In the genomic region with DNA sequence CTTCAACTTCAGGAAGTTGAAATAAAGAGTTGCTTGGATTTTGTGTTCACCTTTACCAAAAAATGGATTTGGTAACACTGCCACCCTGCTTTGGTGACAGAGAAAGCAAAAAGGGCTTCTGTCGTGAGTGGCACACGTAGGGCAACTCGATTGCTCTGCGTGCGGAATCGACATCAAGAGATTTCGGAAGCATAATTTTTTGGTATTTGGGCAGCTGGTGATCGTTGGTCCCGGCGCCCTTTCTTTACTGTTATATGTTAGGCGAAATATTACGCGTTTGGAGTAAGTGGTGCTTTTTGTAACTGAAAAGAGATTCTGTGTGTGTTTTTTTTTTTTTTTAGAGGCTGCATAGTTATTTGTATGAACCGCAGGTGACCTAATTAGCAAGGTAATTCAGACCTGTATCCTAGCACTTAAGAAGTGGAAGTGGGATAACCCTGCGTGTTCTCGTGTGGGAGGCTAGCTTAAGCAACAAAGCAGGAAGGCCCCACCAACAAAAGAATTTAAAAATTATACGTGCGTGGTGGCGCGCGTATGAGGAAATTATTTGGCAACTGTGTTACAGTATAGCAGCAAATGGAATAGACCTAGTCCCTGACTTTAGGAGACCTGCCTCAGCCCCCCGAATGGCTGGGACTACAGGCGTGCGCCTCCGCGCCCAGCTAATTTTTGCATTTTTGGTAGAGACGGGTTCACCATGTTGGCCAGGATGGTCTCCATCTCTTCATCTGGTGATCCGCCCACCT, we compare ENCODE assay signal across 8 cellular contexts. TPM values are rescaled to one million over a fixed set of nuclear protein-coding genes. Genes with fewer than 3 reads are reported as not detected.
DNase-seq lines count a peak whose midpoint lies in the region; ATAC-seq and TF ChIP-seq lines count a peak whose summit lies in the region.

A gene (plus strand): TSS at position 108 of the 746 bp plus-strand sequence.

- ATAC-seq in HG03175 (IDR thresholded peaks at IDR 0.05; ENCODE audit: unreplicated experiment) (peak; percentile 65), WTC11 (peak; percentile 79)

- CTCF ChIA-PET in WTC11 (lab: Charles Lee), result interaction anchor here (1.1 to 1.6 kb wide), 2 partner anchors 88 to 229 kb away, joined by 4 to 6 read pairs; a partner anchor contains a TSS

- no peaks in the 10 kb centered on the region for H3K9me3 Mint-ChIP-seq in WTC11

- H3K4me3 Mint-ChIP-seq in WTC11, result peak within 1 kb of the TSS; percentile 74

- peaks cover 18% of the 10 kb centered on the region for H3K4me1 Mint-ChIP-seq in WTC11

- TF ChIP-seq CTCF in AG09319 (IDR thresholded peaks at IDR 0.05; ENCODE audit: low read depth, low read length) (no peak), WTC11 (IDR thresholded peaks at IDR 0.05) (no peak)

- peak; percentile 99 for TF ChIP-seq POLR2A in GM18951 (IDR thresholded peaks at IDR 0.05; ENCODE audit: extremely low read depth, insufficient read depth, insufficient read length)

- H3K27me3 Mint-ChIP-seq in WTC11 (ENCODE audit: low read depth), result no peaks in the 10 kb centered on the region

- POLR2A ChIA-PET in WTC11 (lab: Charles Lee), result interaction anchor here (0.7 to 1.8 kb wide), 7 partner anchors 20 to 826 kb away, joined by 3 to 26 read pairs (median 6); a partner anchor contains a TSS

- in situ Hi-C loops in GM18951 (cut with MboI; ENCODE audit: low sequenced_read_pairs, unreplicated experiment), result no loop called here

- H3K27ac Mint-ChIP-seq in WTC11, result peak within 1 kb of the TSS; percentile 100

- DNase-seq in AG09319 (ENCODE audit: extremely low read depth, low read depth), result peak; percentile 94
- DNase-seq in NCI-H2227 treated with DMSO at 0.1 percent for 48 hours (lab: John Stamatoyannopoulos, UW), result peak; percentile 99
- peak; percentile 69 for DNase-seq in WTC11 (ENCODE audit: low spot score)
- DNase-seq in central memory CD4-positive, alpha-beta T cell, result peak; percentile 94
- DNase-seq in iris pigment epithelial cell (ENCODE audit: low read depth), result peak; percentile 98
- peak; percentile 71 to 81 for DNase-seq in stimulated activated CD4-positive, alpha-beta T cell treated with anti-CD3 and anti-CD28 coated beads, Interleukin-12 subunit alpha, Interleukin-12 subunit beta, amount 100 ng/mL, for 24 hours (ENCODE audit: low read depth in 2 of 2)

- no peaks in the 10 kb centered on the region for H3K36me3 Mint-ChIP-seq in WTC11

TF ChIP-seq in WTC11, 78 proteins besides CTCF, POLR2A, EP300 and RAD21 (continues in another document):
- TF ChIP-seq ZNF121 (CRISPR knock-in tag; IDR thresholded peaks at IDR 0.05), result no peak
- TF ChIP-seq, protein P1, sequence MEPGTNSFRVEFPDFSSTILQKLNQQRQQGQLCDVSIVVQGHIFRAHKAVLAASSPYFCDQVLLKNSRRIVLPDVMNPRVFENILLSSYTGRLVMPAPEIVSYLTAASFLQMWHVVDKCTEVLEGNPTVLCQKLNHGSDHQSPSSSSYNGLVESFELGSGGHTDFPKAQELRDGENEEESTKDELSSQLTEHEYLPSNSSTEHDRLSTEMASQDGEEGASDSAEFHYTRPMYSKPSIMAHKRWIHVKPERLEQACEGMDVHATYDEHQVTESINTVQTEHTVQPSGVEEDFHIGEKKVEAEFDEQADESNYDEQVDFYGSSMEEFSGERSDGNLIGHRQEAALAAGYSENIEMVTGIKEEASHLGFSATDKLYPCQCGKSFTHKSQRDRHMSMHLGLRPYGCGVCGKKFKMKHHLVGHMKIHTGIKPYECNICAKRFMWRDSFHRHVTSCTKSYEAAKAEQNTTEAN (CRISPR knock-in tag; IDR thresholded peaks at IDR 0.05), result peak; percentile 70; the same call in 1 of the 2 replicates
- TF ChIP-seq, protein P2, sequence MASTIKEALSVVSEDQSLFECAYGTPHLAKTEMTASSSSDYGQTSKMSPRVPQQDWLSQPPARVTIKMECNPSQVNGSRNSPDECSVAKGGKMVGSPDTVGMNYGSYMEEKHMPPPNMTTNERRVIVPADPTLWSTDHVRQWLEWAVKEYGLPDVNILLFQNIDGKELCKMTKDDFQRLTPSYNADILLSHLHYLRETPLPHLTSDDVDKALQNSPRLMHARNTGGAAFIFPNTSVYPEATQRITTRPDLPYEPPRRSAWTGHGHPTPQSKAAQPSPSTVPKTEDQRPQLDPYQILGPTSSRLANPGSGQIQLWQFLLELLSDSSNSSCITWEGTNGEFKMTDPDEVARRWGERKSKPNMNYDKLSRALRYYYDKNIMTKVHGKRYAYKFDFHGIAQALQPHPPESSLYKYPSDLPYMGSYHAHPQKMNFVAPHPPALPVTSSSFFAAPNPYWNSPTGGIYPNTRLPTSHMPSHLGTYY (CRISPR knock-in tag; IDR thresholded peaks at IDR 0.05), result peak; percentile 98
- TF ChIP-seq, protein P3, sequence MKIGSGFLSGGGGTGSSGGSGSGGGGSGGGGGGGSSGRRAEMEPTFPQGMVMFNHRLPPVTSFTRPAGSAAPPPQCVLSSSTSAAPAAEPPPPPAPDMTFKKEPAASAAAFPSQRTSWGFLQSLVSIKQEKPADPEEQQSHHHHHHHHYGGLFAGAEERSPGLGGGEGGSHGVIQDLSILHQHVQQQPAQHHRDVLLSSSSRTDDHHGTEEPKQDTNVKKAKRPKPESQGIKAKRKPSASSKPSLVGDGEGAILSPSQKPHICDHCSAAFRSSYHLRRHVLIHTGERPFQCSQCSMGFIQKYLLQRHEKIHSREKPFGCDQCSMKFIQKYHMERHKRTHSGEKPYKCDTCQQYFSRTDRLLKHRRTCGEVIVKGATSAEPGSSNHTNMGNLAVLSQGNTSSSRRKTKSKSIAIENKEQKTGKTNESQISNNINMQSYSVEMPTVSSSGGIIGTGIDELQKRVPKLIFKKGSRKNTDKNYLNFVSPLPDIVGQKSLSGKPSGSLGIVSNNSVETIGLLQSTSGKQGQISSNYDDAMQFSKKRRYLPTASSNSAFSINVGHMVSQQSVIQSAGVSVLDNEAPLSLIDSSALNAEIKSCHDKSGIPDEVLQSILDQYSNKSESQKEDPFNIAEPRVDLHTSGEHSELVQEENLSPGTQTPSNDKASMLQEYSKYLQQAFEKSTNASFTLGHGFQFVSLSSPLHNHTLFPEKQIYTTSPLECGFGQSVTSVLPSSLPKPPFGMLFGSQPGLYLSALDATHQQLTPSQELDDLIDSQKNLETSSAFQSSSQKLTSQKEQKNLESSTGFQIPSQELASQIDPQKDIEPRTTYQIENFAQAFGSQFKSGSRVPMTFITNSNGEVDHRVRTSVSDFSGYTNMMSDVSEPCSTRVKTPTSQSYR (CRISPR knock-in tag; IDR thresholded peaks at IDR 0.05), result peak; percentile 66; the same call in 1 of the 2 replicates
- peak; percentile 97 for TF ChIP-seq TEAD1 (CRISPR knock-in tag; IDR thresholded peaks at IDR 0.05)
- peak; percentile 89 for TF ChIP-seq CREM (CRISPR knock-in tag; IDR thresholded peaks at IDR 0.05)
- no peak for TF ChIP-seq GRHL2 (CRISPR knock-in tag; IDR thresholded peaks at IDR 0.05; ENCODE audit: insufficient replicate concordance, severe bottlenecking)
- peak; percentile 91; the same call in 1 of the 2 replicates for TF ChIP-seq ZNF232 (CRISPR knock-in tag; IDR thresholded peaks at IDR 0.05)
- TF ChIP-seq, protein P4, sequence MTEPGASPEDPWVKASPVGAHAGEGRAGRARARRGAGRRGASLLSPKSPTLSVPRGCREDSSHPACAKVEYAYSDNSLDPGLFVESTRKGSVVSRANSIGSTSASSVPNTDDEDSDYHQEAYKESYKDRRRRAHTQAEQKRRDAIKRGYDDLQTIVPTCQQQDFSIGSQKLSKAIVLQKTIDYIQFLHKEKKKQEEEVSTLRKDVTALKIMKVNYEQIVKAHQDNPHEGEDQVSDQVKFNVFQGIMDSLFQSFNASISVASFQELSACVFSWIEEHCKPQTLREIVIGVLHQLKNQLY (CRISPR knock-in tag; IDR thresholded peaks at IDR 0.05), result no peak; the same call in 1 of the 2 replicates
- peak; percentile 69; the same call in 1 of the 2 replicates for TF ChIP-seq NR1H2 (CRISPR knock-in tag; IDR thresholded peaks at IDR 0.05)
- peak; percentile 84; the same call in 1 of the 2 replicates for TF ChIP-seq FOXJ3 (CRISPR knock-in tag; IDR thresholded peaks at IDR 0.05; ENCODE audit: borderline replicate concordance)
- TF ChIP-seq, protein P5, sequence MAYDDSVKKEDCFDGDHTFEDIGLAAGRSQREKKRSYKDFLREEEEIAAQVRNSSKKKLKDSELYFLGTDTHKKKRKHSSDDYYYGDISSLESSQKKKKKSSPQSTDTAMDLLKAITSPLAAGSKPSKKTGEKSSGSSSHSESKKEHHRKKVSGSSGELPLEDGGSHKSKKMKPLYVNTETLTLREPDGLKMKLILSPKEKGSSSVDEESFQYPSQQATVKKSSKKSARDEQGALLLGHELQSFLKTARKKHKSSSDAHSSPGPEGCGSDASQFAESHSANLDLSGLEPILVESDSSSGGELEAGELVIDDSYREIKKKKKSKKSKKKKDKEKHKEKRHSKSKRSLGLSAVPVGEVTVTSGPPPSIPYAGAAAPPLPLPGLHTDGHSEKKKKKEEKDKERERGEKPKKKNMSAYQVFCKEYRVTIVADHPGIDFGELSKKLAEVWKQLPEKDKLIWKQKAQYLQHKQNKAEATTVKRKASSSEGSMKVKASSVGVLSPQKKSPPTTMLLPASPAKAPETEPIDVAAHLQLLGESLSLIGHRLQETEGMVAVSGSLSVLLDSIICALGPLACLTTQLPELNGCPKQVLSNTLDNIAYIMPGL (CRISPR knock-in tag; IDR thresholded peaks at IDR 0.05), result peak; percentile 56; the same call in 1 of the 2 replicates
- TF ChIP-seq, protein P6, sequence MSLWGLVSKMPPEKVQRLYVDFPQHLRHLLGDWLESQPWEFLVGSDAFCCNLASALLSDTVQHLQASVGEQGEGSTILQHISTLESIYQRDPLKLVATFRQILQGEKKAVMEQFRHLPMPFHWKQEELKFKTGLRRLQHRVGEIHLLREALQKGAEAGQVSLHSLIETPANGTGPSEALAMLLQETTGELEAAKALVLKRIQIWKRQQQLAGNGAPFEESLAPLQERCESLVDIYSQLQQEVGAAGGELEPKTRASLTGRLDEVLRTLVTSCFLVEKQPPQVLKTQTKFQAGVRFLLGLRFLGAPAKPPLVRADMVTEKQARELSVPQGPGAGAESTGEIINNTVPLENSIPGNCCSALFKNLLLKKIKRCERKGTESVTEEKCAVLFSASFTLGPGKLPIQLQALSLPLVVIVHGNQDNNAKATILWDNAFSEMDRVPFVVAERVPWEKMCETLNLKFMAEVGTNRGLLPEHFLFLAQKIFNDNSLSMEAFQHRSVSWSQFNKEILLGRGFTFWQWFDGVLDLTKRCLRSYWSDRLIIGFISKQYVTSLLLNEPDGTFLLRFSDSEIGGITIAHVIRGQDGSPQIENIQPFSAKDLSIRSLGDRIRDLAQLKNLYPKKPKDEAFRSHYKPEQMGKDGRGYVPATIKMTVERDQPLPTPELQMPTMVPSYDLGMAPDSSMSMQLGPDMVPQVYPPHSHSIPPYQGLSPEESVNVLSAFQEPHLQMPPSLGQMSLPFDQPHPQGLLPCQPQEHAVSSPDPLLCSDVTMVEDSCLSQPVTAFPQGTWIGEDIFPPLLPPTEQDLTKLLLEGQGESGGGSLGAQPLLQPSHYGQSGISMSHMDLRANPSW (CRISPR knock-in tag; conservative IDR thresholded peaks at IDR 0.05; ENCODE audit: low read depth), result no peak
- TF ChIP-seq ETV6 (CRISPR knock-in tag; IDR thresholded peaks at IDR 0.05), result peak; percentile 96

RNA-seq across cellular contexts. Expression of the gene that starts here (rescaled TPM):
- total RNA-seq in WTC11 (2021), result not detected in 3 replicates

Comparison
In these comparisons a context has a peak if more than half of its experiments do, and no peak if none do; other contexts are left out.
1. Peak in every context shown above with its lines: DNase-seq and ATAC-seq.
2. Peak in DNase-seq and ATAC-seq in WTC11; RNA of the gene not detected or under 1 TPM.